ENCODE assay signal across 9 cellular contexts in the genomic region with DNA sequence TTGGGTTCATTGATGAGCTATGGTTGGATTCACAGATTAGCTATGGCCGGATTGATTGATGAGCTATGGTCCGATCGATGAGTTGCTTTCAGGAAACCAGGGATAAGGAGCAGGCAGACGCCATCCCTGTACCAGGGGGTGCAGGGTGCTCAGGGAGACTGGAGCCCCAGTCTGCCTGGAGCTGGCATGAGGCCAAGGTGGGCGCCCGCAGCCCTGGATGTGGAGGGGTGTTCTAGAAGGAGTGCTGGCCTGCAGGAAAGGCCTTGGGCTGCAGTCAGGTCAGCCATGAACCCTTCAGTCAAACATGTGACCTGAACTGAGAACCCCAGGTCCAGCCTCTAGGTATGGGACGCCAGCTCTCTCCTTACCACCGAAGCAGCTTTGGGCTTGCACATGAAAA.
"Had no signal": no experiment of that assay in that cellular context is flagged by ENCODE, and none has a peak within 500 bp of the region (broad histone marks: within the 10 kb centered on the region; RNA-seq: fewer than 3 reads in every experiment).

No MANE protein-coding gene starts in this region.

- H3K4me3 Mint-ChIP-seq: H9 had no signal

- FAIRE-seq: H54, HepG2 had no signal

- H3K9me3 Mint-ChIP-seq: H9, IgD-negative memory B cell had no signal

- H3K27ac ChIP-seq: GM23248, HL-60 had no signal

- DNase-seq: GM23248, GOT3, H9, HCEC 1CT, KG1 had no signal

- H3K27ac Mint-ChIP-seq: H9, IgD-negative memory B cell had no signal

- H3K9ac ChIP-seq: GM23248 had no signal

- H3K36me3 Mint-ChIP-seq: IgD-negative memory B cell had no signal

- H2AFZ ChIP-seq: GM23248 had no signal

- ATAC-seq: HepG2 had no signal

- H3K4me3 ChIP-seq: GM23248 had no signal

- H3K4me1 Mint-ChIP-seq: IgD-negative memory B cell had no signal
